1 cellular context compared by ENCODE assay signal in genomic region chr22:49599691-49600451, GRCh38.
TF ChIP-seq lines count a peak whose summit lies in the region.

No MANE protein-coding gene starts in this region.

TF ChIP-seq in IMR-90, 13 proteins besides CTCF, POLR2A, EP300 and RAD21 (continued from another document):
- no peak for TF ChIP-seq MAFK (IDR thresholded peaks at IDR 0.05; ENCODE audit: low read depth, low read length)
TF ChIP-seq in IMR-90: peak in this region for 0.
